In the genomic region with DNA sequence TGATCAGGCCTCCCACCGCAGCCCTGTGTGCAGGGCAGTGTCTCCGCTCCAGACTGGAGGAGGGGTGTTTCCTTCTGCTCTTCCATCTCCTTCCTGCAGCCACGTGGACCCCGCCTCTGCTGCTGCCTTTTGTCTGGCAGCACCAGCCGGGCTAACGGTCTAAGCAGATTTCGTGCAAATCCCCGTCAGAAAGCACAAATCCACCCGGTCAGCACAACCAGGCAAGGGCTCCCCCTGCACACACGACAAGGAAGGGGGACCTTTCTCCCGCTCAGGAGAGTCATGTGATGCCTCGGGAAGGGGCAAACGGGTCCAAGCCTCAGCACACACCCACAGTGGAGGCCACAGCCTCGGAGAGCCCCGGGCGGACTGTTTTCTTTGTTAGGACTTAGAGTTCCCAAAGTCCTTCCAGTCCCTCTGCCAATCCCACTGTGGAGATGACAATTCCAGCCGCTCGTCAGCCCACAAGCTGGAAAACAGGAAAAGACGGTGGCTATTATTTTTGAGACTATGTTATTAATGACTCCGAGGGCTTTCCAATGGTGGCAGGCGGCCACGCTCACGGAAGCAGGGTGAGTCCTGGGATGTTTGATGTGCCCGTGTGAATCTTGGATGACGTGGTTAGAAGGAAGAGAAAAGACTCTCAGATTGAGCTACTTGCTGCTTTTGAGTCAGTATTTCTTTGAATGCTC, we compare ENCODE assay signal across 10 cellular contexts. TPM values are rescaled to one million over a fixed set of nuclear protein-coding genes. Genes with fewer than 3 reads are reported as not detected.
DNase-seq lines count a peak whose midpoint lies in the region; ATAC-seq and TF ChIP-seq lines count a peak whose summit lies in the region.
"Had no signal": no experiment of that assay in that cellular context is flagged by ENCODE, and none has a peak within 500 bp of the region (broad histone marks: within the 10 kb centered on the region; RNA-seq: fewer than 3 reads in every experiment).

No MANE protein-coding gene starts in this region.

- no peak for TF ChIP-seq CTCF in gastrocnemius medialis (IDR thresholded peaks at IDR 0.05 in 4 of 5, conservative IDR thresholded peaks at IDR 0.05 in 1 of 5)

- TF ChIP-seq POLR2A in gastrocnemius medialis (IDR thresholded peaks at IDR 0.05), result peak in 1 of 2 donors; percentile 20

- no peaks in the 10 kb centered on the region for H3K27me3 Mint-ChIP-seq in activated naive CD4-positive, alpha-beta T cell treated with anti-CD3 and anti-CD28 coated beads for 36 hours (ENCODE audit: low read depth)

- no peaks in the 10 kb centered on the region for H3K9me3 ChIP-seq in gastrocnemius medialis

- H3K27me3 ChIP-seq in gastrocnemius medialis, result peaks cover 0 to 19% (median 0%) of the 10 kb centered on the region in 3 donors

- peaks cover 3% of the 10 kb centered on the region for H3K4me1 Mint-ChIP-seq in activated naive CD4-positive, alpha-beta T cell treated with anti-CD3 and anti-CD28 coated beads for 36 hours (ENCODE audit: low read depth)

- peak overlapping the region in 1 of 4 donors; percentile 13 for H3K4me3 ChIP-seq in gastrocnemius medialis

- no peak overlapping the region for H3K27ac Mint-ChIP-seq in activated naive CD4-positive, alpha-beta T cell treated with anti-CD3 and anti-CD28 coated beads for 36 hours

- in situ Hi-C loops in gastrocnemius medialis (cut with MboI; ENCODE audit: low sequenced_read_pairs in 4 of 4), result no loop called here

- H3K36me3 Mint-ChIP-seq in activated naive CD4-positive, alpha-beta T cell treated with anti-CD3 and anti-CD28 coated beads for 36 hours (ENCODE audit: low read depth), result peaks cover 6% of the 10 kb centered on the region

- DNase-seq in EL (peak; percentile 47), astrocyte of the hippocampus (ENCODE audit: low read depth, low spot score) (peak; percentile 84), iris pigment epithelial cell (ENCODE audit: low read depth) (peak; percentile 34), gastrocnemius medialis (peak in 1 of 2 donors; percentile 33), HPDE6-E6E7 (ENCODE audit: extremely low spot score) (no peak), NCI-H2107 treated with DMSO at 0.1 percent for 48 hours (lab: John Stamatoyannopoulos, UW; ENCODE audit: unreplicated experiment) (no peak)
- no peak for DNase-seq in activated naive CD4-positive, alpha-beta T cell treated with anti-CD3 and anti-CD28 coated beads for 36 hours
- DNase-seq: NCI-H2171; stimulated activated CD8-positive, alpha-beta memory T cell treated with anti-CD3 and anti-CD28 coated beads, Interleukin-4, amount 100 ng/mL, for 48 hours had no signal

- CTCF ChIA-PET in activated naive CD4-positive, alpha-beta T cell treated with anti-CD3 and anti-CD28 coated beads for 36 hours (lab: Charles Lee), result interaction anchor here (0.6 kb wide), 1 partner anchor 36 kb away, joined by 3 read pairs; no protein-coding TSS in a partner anchor

- H3K36me3 ChIP-seq in gastrocnemius medialis, result no peaks in the 10 kb centered on the region

- no peak overlapping the region for H3K4me3 Mint-ChIP-seq in activated naive CD4-positive, alpha-beta T cell treated with anti-CD3 and anti-CD28 coated beads for 36 hours

- intact Hi-C loops in gastrocnemius medialis (cut with DNase I; ENCODE audit: low total_unique reads), result no loop called here
- intact Hi-C loops in activated naive CD4-positive, alpha-beta T cell treated with anti-CD3 and anti-CD28 coated beads for 36 hours (cut with micrococcal nuclease), result no loop called here

- peaks cover 16 to 17% of the 10 kb centered on the region in 2 donors for H3K4me1 ChIP-seq in gastrocnemius medialis

- peaks cover 12% of the 10 kb centered on the region for H3K9me3 Mint-ChIP-seq in activated naive CD4-positive, alpha-beta T cell treated with anti-CD3 and anti-CD28 coated beads for 36 hours

- peak; percentile 52 to 59 for ATAC-seq in gastrocnemius medialis
- ATAC-seq in HG03442 (IDR thresholded peaks at IDR 0.05; ENCODE audit: unreplicated experiment), result no peak

- H3K27ac ChIP-seq in gastrocnemius medialis, result peak overlapping the region; percentile 62 to 73 (median 71)

RNA-seq across cellular contexts. Expression of a gene that starts 22.5 kb away (rescaled TPM):
- 1 to 10 TPM; 2.6 to 7.1 (median 5.0) TPM for total RNA-seq in gastrocnemius medialis
- 1 to 10 TPM; 6.3 to 7.0 TPM for total RNA-seq in activated naive CD4-positive, alpha-beta T cell treated with anti-CD3 and anti-CD28 coated beads for 36 hours

Comparison
In these comparisons a context has a peak if more than half of its experiments do, and no peak if none do; other contexts are left out.
1. DNase-seq: peak in EL (single experiment), astrocyte of the hippocampus (single experiment) and iris pigment epithelial cell (single experiment); none in activated naive CD4-positive, alpha-beta T cell treated with anti-CD3 and anti-CD28 coated beads for 36 hours (single experiment), HPDE6-E6E7 (single experiment) and NCI-H2107 treated with DMSO at 0.1 percent for 48 hours (single experiment).